ENCODE assay signal across 30 cellular contexts in genomic region chr3:25536668-25537331, GRCh38.
DNase-seq lines count a peak whose midpoint lies in the region; ATAC-seq and TF ChIP-seq lines count a peak whose summit lies in the region.
"Had no signal": no experiment of that assay in that cellular context is flagged by ENCODE, and none has a peak within 500 bp of the region (broad histone marks: within the 10 kb centered on the region; RNA-seq: fewer than 3 reads in every experiment).

No MANE protein-coding gene starts in this region.

- no peak overlapping the region for H3K4me3 Mint-ChIP-seq in nephron
- H3K4me3 Mint-ChIP-seq: immature natural killer cell, natural killer cell, type B pancreatic cell had no signal

- TF ChIP-seq POLR2A in heart left ventricle (IDR thresholded peaks at IDR 0.05) (no peak), vagina (IDR thresholded peaks at IDR 0.05) (no peak)

- H3K9me3 ChIP-seq in right atrium auricular region (peaks cover 0 to 6% of the 10 kb centered on the region in 2 donors), heart left ventricle (peaks cover 0 to 13% (median 7%) of the 10 kb centered on the region in 12 donors), vagina (peaks cover 8% of the 10 kb centered on the region)
- H3K9me3 ChIP-seq: ovary had no signal

- TF ChIP-seq CTCF in right atrium auricular region (IDR thresholded peaks at IDR 0.05) (no peak), heart left ventricle (IDR thresholded peaks at IDR 0.05) (no peak), nephron (IDR thresholded peaks at IDR 0.05; ENCODE audit: unreplicated experiment in 3 of 3) (no peak), vagina (IDR thresholded peaks at IDR 0.05) (no peak)

- H3K27me3 ChIP-seq in right atrium auricular region (no peaks in the 10 kb centered on the region), heart left ventricle (no peaks in the 10 kb centered on the region), vagina (no peaks in the 10 kb centered on the region)
- H3K27me3 ChIP-seq: foreskin keratinocyte, ovary had no signal

- ATAC-seq in Right ventricle myocardium superior (ENCODE audit: poor library complexity) (peak; percentile 66), heart left ventricle (peak in 3 of 4 donors; percentile 31 to 67 (median 56)), GM19395 (IDR thresholded peaks at IDR 0.05; ENCODE audit: unreplicated experiment) (no peak), GM21381 (IDR thresholded peaks at IDR 0.05; ENCODE audit: unreplicated experiment) (no peak), HG03521 (IDR thresholded peaks at IDR 0.05; ENCODE audit: unreplicated experiment) (no peak)
- ATAC-seq: foreskin keratinocyte, HCT116, natural killer cell, PC-3 had no signal

- H3K4me1 ChIP-seq in right atrium auricular region (peaks cover 0 to 21% of the 10 kb centered on the region in 2 donors), heart left ventricle (peaks cover 0 to 40% (median 17%) of the 10 kb centered on the region in 12 donors), vagina (peaks cover 20% of the 10 kb centered on the region)
- H3K4me1 ChIP-seq: foreskin keratinocyte had no signal

- peaks cover 3% of the 10 kb centered on the region for H3K9me3 Mint-ChIP-seq in nephron
- H3K9me3 Mint-ChIP-seq: natural killer cell, type B pancreatic cell had no signal

- peaks cover 48% of the 10 kb centered on the region for H3K36me3 Mint-ChIP-seq in nephron (ENCODE audit: low read depth)
- H3K36me3 Mint-ChIP-seq: natural killer cell had no signal

- no peak overlapping the region for H3K4me3 ChIP-seq in right atrium auricular region
- no peak overlapping the region for H3K4me3 ChIP-seq in heart left ventricle
- H3K4me3 ChIP-seq in vagina: no peak overlapping the region
- H3K4me3 ChIP-seq: ovary had no signal

- no peaks in the 10 kb centered on the region for H3K36me3 ChIP-seq in right atrium auricular region
- no peaks in the 10 kb centered on the region for H3K36me3 ChIP-seq in heart left ventricle
- no peaks in the 10 kb centered on the region for H3K36me3 ChIP-seq in vagina
- H3K36me3 ChIP-seq: ovary had no signal

- WGBS in heart left ventricle, 4 donors: 76 to 87% (median 80%) methylated on average over 5 of the region's 5 CpGs

- DNase-seq in Right ventricle myocardium superior (no peak), right atrium auricular region (ENCODE audit: low spot score) (no peak), heart left ventricle (no peak), vagina (ENCODE audit: extremely low spot score in 2 of 2) (peak in 1 of 2 donors; percentile 92)
- DNase-seq: ACHN; activated effector memory CD4-positive, alpha-beta T cell treated with anti-CD3 and anti-CD28 coated beads, Interleukin-2, amount 50 U/mL, for 16 hours; activated T-cell treated with anti-CD3 and anti-CD28 coated beads for 4 hours; DMS79; effector CD4-positive, alpha-beta T cell; foreskin keratinocyte; hippocampal formation; immature natural killer cell; KBM-7; natural killer cell; NCI-H2081; NCI-H510A; ovary; PC-3; retina; stimulated activated CD4-positive, alpha-beta T cell treated with anti-CD3 and anti-CD28 coated beads, Interleukin-12 subunit alpha, Interleukin-12 subunit beta, amount 100 ng/mL, for 4 hours; stimulated activated CD4-positive, alpha-beta T cell treated with anti-CD3 and anti-CD28 coated beads, Interleukin-4, amount 100 ng/mL, for 1 hour; substantia nigra; T-helper 2 cell had no signal

- peak overlapping the region; percentile 72 to 91 (median 87) for H3K27ac Mint-ChIP-seq in nephron
- H3K27ac Mint-ChIP-seq: immature natural killer cell, natural killer cell, type B pancreatic cell had no signal

- H3K27me3 Mint-ChIP-seq in nephron (ENCODE audit: low read depth): no peaks in the 10 kb centered on the region
- H3K27me3 Mint-ChIP-seq: type B pancreatic cell had no signal

- peaks cover 64% of the 10 kb centered on the region for H3K4me1 Mint-ChIP-seq in nephron
- H3K4me1 Mint-ChIP-seq: immature natural killer cell, natural killer cell had no signal

- H3K27ac ChIP-seq in right atrium auricular region: peak overlapping the region in 1 of 2 donors; percentile 33
- H3K27ac ChIP-seq in heart left ventricle: peak overlapping the region in 3 of 12 donors; percentile 9 to 41 (median 25)
- H3K27ac ChIP-seq in vagina: peak overlapping the region; percentile 34
- H3K27ac ChIP-seq: epithelial cell of prostate, foreskin keratinocyte, ovary had no signal

- intact Hi-C loops in Right ventricle myocardium superior (cut with DNase I) (no loop called here), heart left ventricle (cut with DNase I) (no loop called here), vagina (cut with DNase I) (no loop called here)

Comparison
In these comparisons a context has a peak if more than half of its experiments do, and no peak if none do; other contexts are left out.
1. ATAC-seq: peak in Right ventricle myocardium superior (single experiment) and heart left ventricle (3 of 4); none in GM19395 (single experiment), GM21381 (single experiment) and HG03521 (single experiment).